Comparison of ENCODE assay signal across 12 cellular contexts in genomic region chr6:53282234-53282633, GRCh38.
A peak's percentile ranks its signal among the peaks of the same experiment; 100 is the strongest.
DNase-seq lines count a peak whose midpoint lies in the region; FAIRE-seq and TF ChIP-seq lines count a peak whose summit lies in the region.
"Had no signal": no experiment of that assay in that cellular context is flagged by ENCODE, and none has a peak within 500 bp of the region (broad histone marks: within the 10 kb centered on the region; RNA-seq: fewer than 3 reads in every experiment).

No MANE protein-coding gene starts in this region.

- no peak overlapping the region for H2AFZ ChIP-seq in OCI-LY1 (ENCODE audit: low read length)
- no peak overlapping the region for H2AFZ ChIP-seq in neural progenitor cell (replicated peaks)

- FAIRE-seq in GM12891 (lab: Jason Lieb, UNC): peak; percentile 59

- H3K4me1 ChIP-seq in OCI-LY1 (ENCODE audit: insufficient read depth, low read length, severe bottlenecking): peaks cover 25% of the 10 kb centered on the region
- H3K4me1 ChIP-seq in right atrium auricular region: peaks cover 0 to 26% of the 10 kb centered on the region in 2 donors
- H3K4me1 ChIP-seq in neural progenitor cell: peaks cover 13% of the 10 kb centered on the region
- H3K4me1 ChIP-seq in ovary (ENCODE audit: insufficient read depth): peaks cover 9% of the 10 kb centered on the region

- no peaks in the 10 kb centered on the region for H3K9me3 Mint-ChIP-seq in neural progenitor cell
- H3K9me3 Mint-ChIP-seq: activated T-helper 1 cell treated with anti-CD3 and anti-CD28 coated beads, Interleukin-12 subunit alpha, Interleukin-12 subunit beta, Interleukin-2, Interleukin-4 antibody, amounts not matched to agents 30 ng/mL and 10 ng/mL and 1 ng/mL, durations not matched to agents 14 hours and 24 hours and 36 hours had no signal

- H3F3A ChIP-seq in OCI-LY1 (ENCODE audit: insufficient read depth, low read length) (no peaks in the 10 kb centered on the region; the same call in 1 of the 2 replicates), neural progenitor cell (ENCODE audit: low read depth) (peaks cover 3% of the 10 kb centered on the region)

- WGBS in ovary, 3 donors: 43 to 58% (median 53%) methylated on average over 2 of the region's 2 CpGs

- no peak overlapping the region for H3K27ac Mint-ChIP-seq in neural progenitor cell
- H3K27ac Mint-ChIP-seq: activated T-helper 1 cell treated with anti-CD3 and anti-CD28 coated beads, Interleukin-12 subunit alpha, Interleukin-12 subunit beta, Interleukin-2, Interleukin-4 antibody, amounts not matched to agents 30 ng/mL and 10 ng/mL and 1 ng/mL, durations not matched to agents 14 hours and 24 hours and 36 hours had no signal

- no peak for DNase-seq in GM12891 (ENCODE audit: insufficient read length, low spot score)
- DNase-seq in right atrium auricular region (ENCODE audit: low spot score): no peak
- no peak for DNase-seq in stimulated activated CD4-positive, alpha-beta T cell treated with anti-CD3 and anti-CD28 coated beads, Interleukin-1b, Interleukin-23, amount 100 ng/mL, for 48 hours
- no peak for DNase-seq in DMS 273 (lab: John Stamatoyannopoulos, UW; ENCODE audit: unreplicated experiment)
- no peak for DNase-seq in neural progenitor cell (ENCODE audit: low spot score)
- no peak for DNase-seq in ovary
- DNase-seq: Calu3, MV-4-11, NCI-H446 treated with DMSO at 0.1 percent for 48 hours had no signal

- TF ChIP-seq CTCF in OCI-LY1 (IDR thresholded peaks at IDR 0.05; ENCODE audit: low read length): no peak
- TF ChIP-seq CTCF in right atrium auricular region (IDR thresholded peaks at IDR 0.05): no peak
- no peak for TF ChIP-seq CTCF in neural progenitor cell (IDR thresholded peaks at IDR 0.05)
- no peak for TF ChIP-seq CTCF in ovary (IDR thresholded peaks at IDR 0.05)

- no peak overlapping the region for H3K9ac ChIP-seq in OCI-LY1 (ENCODE audit: low read length)
- H3K9ac ChIP-seq in neural progenitor cell: no peak overlapping the region

- H3K4me2 ChIP-seq in OCI-LY1 (ENCODE audit: low read length) (no peak overlapping the region), neural progenitor cell (no peak overlapping the region)

- H3K4me3 Mint-ChIP-seq in neural progenitor cell: no peak overlapping the region
- H3K4me3 Mint-ChIP-seq: activated T-helper 1 cell treated with anti-CD3 and anti-CD28 coated beads, Interleukin-12 subunit alpha, Interleukin-12 subunit beta, Interleukin-2, Interleukin-4 antibody, amounts not matched to agents 30 ng/mL and 10 ng/mL and 1 ng/mL, durations not matched to agents 14 hours and 24 hours and 36 hours had no signal

- H3K36me3 Mint-ChIP-seq in neural progenitor cell: peaks cover 23% of the 10 kb centered on the region

- no peaks in the 10 kb centered on the region for H3K9me2 ChIP-seq in OCI-LY1 (ENCODE audit: low read depth, low read length)

- no peaks in the 10 kb centered on the region for H3K9me3 ChIP-seq in OCI-LY1 (ENCODE audit: low read length)
- no peaks in the 10 kb centered on the region for H3K9me3 ChIP-seq in right atrium auricular region
- no peaks in the 10 kb centered on the region for H3K9me3 ChIP-seq in neural progenitor cell (ENCODE audit: low read depth)
- H3K9me3 ChIP-seq in ovary: no peaks in the 10 kb centered on the region

- no peak for TF ChIP-seq POLR2A in GM12891 (IDR thresholded peaks at IDR 0.05; ENCODE audit: low read depth, low read length)
- no peak for TF ChIP-seq POLR2A in ovary (IDR thresholded peaks at IDR 0.05)

- peaks cover 2% of the 10 kb centered on the region for H3K27me3 Mint-ChIP-seq in neural progenitor cell (ENCODE audit: insufficient read depth, low read depth)

- H3K27me3 ChIP-seq in OCI-LY1 (ENCODE audit: insufficient read depth, low read length) (no peaks in the 10 kb centered on the region), right atrium auricular region (no peaks in the 10 kb centered on the region), neural progenitor cell (no peaks in the 10 kb centered on the region), ovary (no peaks in the 10 kb centered on the region)

- H3K27ac ChIP-seq in OCI-LY1 (ENCODE audit: low read depth, low read length, poor library complexity, severe bottlenecking): peak overlapping the region; percentile 9
- H3K27ac ChIP-seq in right atrium auricular region: peak overlapping the region; percentile 30 to 40
- H3K27ac ChIP-seq in skin epidermis: peak overlapping the region in 13 of 21 experiments; percentile 2 to 78 (median 39)
- no peak overlapping the region for H3K27ac ChIP-seq in neural progenitor cell
- H3K27ac ChIP-seq in ovary: peak overlapping the region in 1 of 2 donors; percentile 40

- intact Hi-C loops in ovary (cut with DNase I): loop anchor here in 1 of 4 donors (2.0 kb wide), 1 partner anchor 67 kb away; the partner anchor contains the start of gene ELOVL5

- H3K4me1 Mint-ChIP-seq in neural progenitor cell: peaks cover 8% of the 10 kb centered on the region

- H3K4me3 ChIP-seq in OCI-LY1 (ENCODE audit: low read depth, low read length, poor library complexity, severe bottlenecking) (no peak overlapping the region), right atrium auricular region (no peak overlapping the region), skin epidermis (no peak overlapping the region), neural progenitor cell (no peak overlapping the region), ovary (no peak overlapping the region)

- H3K36me3 ChIP-seq in OCI-LY1 (ENCODE audit: insufficient read depth, low read length) (peaks cover 66% of the 10 kb centered on the region), right atrium auricular region (no peaks in the 10 kb centered on the region), neural progenitor cell (peaks cover 3% of the 10 kb centered on the region), ovary (no peaks in the 10 kb centered on the region)

- H3K79me2 ChIP-seq in OCI-LY1 (ENCODE audit: insufficient read depth, low read length) (no peaks in the 10 kb centered on the region), neural progenitor cell (ENCODE audit: low read depth) (peaks cover 24% of the 10 kb centered on the region)

- TF ChIP-seq EP300 in ovary (IDR thresholded peaks at IDR 0.05): no peak

- H4K20me1 ChIP-seq in OCI-LY1 (ENCODE audit: insufficient read depth, low read length): no peaks in the 10 kb centered on the region
- H4K20me1 ChIP-seq in neural progenitor cell (ENCODE audit: low read depth): peaks cover 28% of the 10 kb centered on the region

TF ChIP-seq in GM12891, 5 proteins besides CTCF, POLR2A, EP300 and RAD21:
- no peak for TF ChIP-seq POU2F2 (IDR thresholded peaks at IDR 0.05; ENCODE audit: low read depth, low read length)
- TF ChIP-seq TAF1 (IDR thresholded peaks at IDR 0.05; ENCODE audit: low read depth, low read length): no peak
- TF ChIP-seq PAX5 (IDR thresholded peaks at IDR 0.05; ENCODE audit: insufficient read depth, low read length, severe bottlenecking): no peak
- no peak for TF ChIP-seq POLR2AphosphoS5 (IDR thresholded peaks at IDR 0.05; ENCODE audit: low read depth, low read length)
- TF ChIP-seq SPI1 (IDR thresholded peaks at IDR 0.05; ENCODE audit: low read depth, low read length): no peak
